Comparison of ENCODE assay signal across 26 cellular contexts in genomic region chr4:7481227-7481626, GRCh38. TPM values are rescaled to one million over a fixed set of nuclear protein-coding genes. Genes with fewer than 3 reads are reported as not detected.
DNase-seq lines count a peak whose midpoint lies in the region; ATAC-seq and TF ChIP-seq lines count a peak whose summit lies in the region.
"Had no signal": no experiment of that assay in that cellular context is flagged by ENCODE, and none has a peak within 500 bp of the region (broad histone marks: within the 10 kb centered on the region; RNA-seq: fewer than 3 reads in every experiment).

No MANE protein-coding gene starts in this region.

- H3K9me3 Mint-ChIP-seq in nephron progenitor cell: peaks cover 5% of the 10 kb centered on the region
- peaks cover 13% of the 10 kb centered on the region for H3K9me3 Mint-ChIP-seq in neural progenitor cell
- no peaks in the 10 kb centered on the region for H3K9me3 Mint-ChIP-seq in WTC11
- H3K9me3 Mint-ChIP-seq: CD4-positive, CD25-positive, alpha-beta regulatory T cell had no signal

- POLR2A ChIA-PET in WTC11 (lab: Charles Lee): no interaction called here

- no peak for TF ChIP-seq EP300 in esophagus muscularis mucosa (IDR thresholded peaks at IDR 0.05)

- peaks cover 9% of the 10 kb centered on the region for H3K27me3 Mint-ChIP-seq in nephron progenitor cell (ENCODE audit: low read depth, poor library complexity)
- peaks cover 4% of the 10 kb centered on the region for H3K27me3 Mint-ChIP-seq in neural progenitor cell (ENCODE audit: insufficient read depth, low read depth)
- H3K27me3 Mint-ChIP-seq in WTC11 (ENCODE audit: low read depth): no peaks in the 10 kb centered on the region

- H3K4me3 Mint-ChIP-seq in nephron progenitor cell (no peak overlapping the region), neural progenitor cell (no peak overlapping the region), WTC11 (no peak overlapping the region)
- H3K4me3 Mint-ChIP-seq: CD14-positive monocyte; CD4-positive, alpha-beta memory T cell; CD4-positive, CD25-positive, alpha-beta regulatory T cell; CD8-positive, alpha-beta memory T cell had no signal

- no peak for DNase-seq in nephron progenitor cell
- DNase-seq in neural progenitor cell (ENCODE audit: low spot score): no peak
- DNase-seq in esophagus muscularis mucosa (ENCODE audit: extremely low spot score): no peak
- DNase-seq in WTC11 (ENCODE audit: low spot score): no peak
- DNase-seq: 8988T; ACHN; BE2C; C1 segment of cervical spinal cord; CD4-positive, alpha-beta memory T cell; CD4-positive, CD25-positive, alpha-beta regulatory T cell; CD8-positive, alpha-beta memory T cell; COR-L47; DMS 273 treated with DMSO at 0.1 percent for 48 hours; DMS153; DMS53; DMS79; DND-41; EL; GDM1 had no signal

- H3F3A ChIP-seq in neural progenitor cell (ENCODE audit: low read depth): no peaks in the 10 kb centered on the region

- no peaks in the 10 kb centered on the region for H3K79me2 ChIP-seq in neural progenitor cell (ENCODE audit: low read depth)

- TF ChIP-seq POLR2A in esophagus muscularis mucosa (IDR thresholded peaks at IDR 0.05; ENCODE audit: low read depth): no peak

- H3K4me3 ChIP-seq in neural progenitor cell: no peak overlapping the region
- H3K4me3 ChIP-seq in esophagus muscularis mucosa: no peak overlapping the region
- H3K4me3 ChIP-seq: BLaER1, GM12878 had no signal

- H3K9me3 ChIP-seq in neural progenitor cell (ENCODE audit: low read depth) (no peaks in the 10 kb centered on the region), esophagus muscularis mucosa (no peaks in the 10 kb centered on the region)
- H3K9me3 ChIP-seq: BE2C had no signal

- no peak for TF ChIP-seq CTCF in nephron progenitor cell (IDR thresholded peaks at IDR 0.05)
- TF ChIP-seq CTCF in neural progenitor cell (IDR thresholded peaks at IDR 0.05): no peak
- TF ChIP-seq CTCF in esophagus muscularis mucosa (IDR thresholded peaks at IDR 0.05): no peak
- TF ChIP-seq CTCF in WTC11 (IDR thresholded peaks at IDR 0.05): no peak

- 77% methylated on average over 13 of the region's 14 CpGs for WGBS in esophagus muscularis mucosa

- no peak overlapping the region for H3K9ac ChIP-seq in neural progenitor cell
- H3K9ac ChIP-seq: BLaER1 had no signal

- H3K27ac ChIP-seq in neural progenitor cell (no peak overlapping the region), esophagus muscularis mucosa (replicated peaks in 1 of 4) (no peak overlapping the region)
- H3K27ac ChIP-seq: BLaER1 had no signal

- no peaks in the 10 kb centered on the region for H3K36me3 ChIP-seq in neural progenitor cell
- no peaks in the 10 kb centered on the region for H3K36me3 ChIP-seq in esophagus muscularis mucosa
- H3K36me3 ChIP-seq: BE2C had no signal

- intact Hi-C loops in esophagus muscularis mucosa (cut with DNase I): no loop called here

- H3K27ac Mint-ChIP-seq in nephron progenitor cell (peak overlapping the region; percentile 74), neural progenitor cell (peak overlapping the region; percentile 95), WTC11 (no peak overlapping the region)
- H3K27ac Mint-ChIP-seq: CD14-positive monocyte; CD4-positive, alpha-beta memory T cell; CD4-positive, CD25-positive, alpha-beta regulatory T cell; CD8-positive, alpha-beta memory T cell had no signal

- H3K4me2 ChIP-seq in neural progenitor cell: no peak overlapping the region
- H3K4me2 ChIP-seq: BLaER1 had no signal

- H3K4me1 ChIP-seq in neural progenitor cell (peaks cover 18% of the 10 kb centered on the region), esophagus muscularis mucosa (no peaks in the 10 kb centered on the region)
- H3K4me1 ChIP-seq: BE2C had no signal

- no peak overlapping the region for H2AFZ ChIP-seq in neural progenitor cell (replicated peaks)

- CTCF ChIA-PET in WTC11 (lab: Charles Lee): no interaction called here

- ATAC-seq in GM21390 (IDR thresholded peaks at IDR 0.05; ENCODE audit: unreplicated experiment) (no peak), WTC11 (no peak)
- ATAC-seq: GM12878 had no signal

- H4K20me1 ChIP-seq in neural progenitor cell (ENCODE audit: low read depth): no peaks in the 10 kb centered on the region

- H3K27me3 ChIP-seq in neural progenitor cell: no peaks in the 10 kb centered on the region
- H3K27me3 ChIP-seq in esophagus muscularis mucosa: no peaks in the 10 kb centered on the region
- H3K27me3 ChIP-seq: BE2C, BLaER1 had no signal

- H3K36me3 Mint-ChIP-seq in nephron progenitor cell (ENCODE audit: low read depth): no peaks in the 10 kb centered on the region
- H3K36me3 Mint-ChIP-seq in neural progenitor cell: peaks cover 2% of the 10 kb centered on the region
- H3K36me3 Mint-ChIP-seq in WTC11: no peaks in the 10 kb centered on the region
- H3K36me3 Mint-ChIP-seq: CD14-positive monocyte; CD4-positive, alpha-beta memory T cell; CD4-positive, CD25-positive, alpha-beta regulatory T cell; CD8-positive, alpha-beta memory T cell had no signal

- H3K4me1 Mint-ChIP-seq in nephron progenitor cell (peaks cover 50% of the 10 kb centered on the region), neural progenitor cell (peaks cover 35% of the 10 kb centered on the region), WTC11 (peaks cover 12% of the 10 kb centered on the region)
- H3K4me1 Mint-ChIP-seq: CD14-positive monocyte; CD4-positive, alpha-beta memory T cell; CD4-positive, CD25-positive, alpha-beta regulatory T cell; CD8-positive, alpha-beta memory T cell had no signal

TF ChIP-seq in WTC11, 78 proteins besides CTCF, POLR2A, EP300 and RAD21:
- TF ChIP-seq USF1 (CRISPR knock-in tag; IDR thresholded peaks at IDR 0.05): no peak
- no peak for TF ChIP-seq ZNF512 (CRISPR knock-in tag; IDR thresholded peaks at IDR 0.05; ENCODE audit: borderline replicate concordance)

RNA-seq across cellular contexts. Expression of gene PSAPL1, which starts 46.5 kb away (rescaled TPM):
- total RNA-seq in neural progenitor cell (ENCODE audit: low replicate concordance) (0.06 TPM in 1 of 2 replicates, not detected in the other), esophagus muscularis mucosa (not detected), WTC11 (2021) (0.05 TPM in 1 of 3 replicates, not detected in the others)
- total RNA-seq: A673; CD4-positive, alpha-beta memory T cell; CD4-positive, CD25-positive, alpha-beta regulatory T cell; CD8-positive, alpha-beta memory T cell; Daoy; G401; GM12878 had no signal
